12 cellular contexts compared by ENCODE assay signal in genomic region chr18:26480897-26481795, GRCh38.
DNase-seq lines count a peak whose midpoint lies in the region; ATAC-seq and TF ChIP-seq lines count a peak whose summit lies in the region.
"Had no signal": no experiment of that assay in that cellular context is flagged by ENCODE, and none has a peak within 500 bp of the region (broad histone marks: within the 10 kb centered on the region; RNA-seq: fewer than 3 reads in every experiment).

No MANE protein-coding gene starts in this region.

- no peaks in the 10 kb centered on the region for H3K79me2 ChIP-seq in hepatocyte

- 60% methylated on average over 8 of the region's 8 CpGs for WGBS in hepatocyte (ENCODE audit: low lambda C conversion rate, missing lambda C conversion rate)

- H3K27ac ChIP-seq in hepatocyte, result peak overlapping the region; percentile 95
- H3K27ac ChIP-seq: BLaER1 treated with 17β-estradiol and CSF1 and Interleukin-3, amounts not matched to agents 10 nM and 100 nM had no signal

- H3K9me3 ChIP-seq in hepatocyte (ENCODE audit: low read depth), result no peaks in the 10 kb centered on the region
- H3K9me3 ChIP-seq: BLaER1 treated with 17β-estradiol and CSF1 and Interleukin-3, amounts not matched to agents 10 nM and 100 nM; right atrium auricular region had no signal

- H3K4me1 ChIP-seq in hepatocyte (ENCODE audit: insufficient read depth), result peaks cover 16% of the 10 kb centered on the region
- H3K4me1 ChIP-seq: BLaER1 treated with 17β-estradiol and CSF1 and Interleukin-3, amounts not matched to agents 10 nM and 100 nM had no signal

- H3K4me2 ChIP-seq in hepatocyte, result peak overlapping the region; percentile 61
- H3K4me2 ChIP-seq: BLaER1 treated with 17β-estradiol and CSF1 and Interleukin-3, amounts not matched to agents 10 nM and 100 nM had no signal

- H3K4me3 Mint-ChIP-seq in natural killer cell treated with Interleukin-12 subunit alpha and Interleukin-12 subunit beta and Interleukin-15 and Interleukin-18, amount 100 ng/mL, for 72 hours, result no peak overlapping the region
- no peak overlapping the region for H3K4me3 Mint-ChIP-seq in natural killer cell
- no peak overlapping the region for H3K4me3 Mint-ChIP-seq in stimulated activated memory B cell treated with anti-CD40 and anti-IgM and Interleukin-4, amounts not matched to agents 10 μg/mL and 1 μg/mL and 100 μg/mL, for 72 hours

- H3K27me3 Mint-ChIP-seq in natural killer cell treated with Interleukin-12 subunit alpha and Interleukin-12 subunit beta and Interleukin-15 and Interleukin-18, amount 100 ng/mL, for 72 hours, result no peaks in the 10 kb centered on the region
- H3K27me3 Mint-ChIP-seq in natural killer cell (ENCODE audit: low read depth in 2 of 2), result no peaks in the 10 kb centered on the region
- no peaks in the 10 kb centered on the region for H3K27me3 Mint-ChIP-seq in stimulated activated memory B cell treated with anti-CD40 and anti-IgM and Interleukin-4, amounts not matched to agents 10 μg/mL and 1 μg/mL and 100 μg/mL, for 72 hours

- no peak for DNase-seq in natural killer cell treated with Interleukin-12 subunit alpha and Interleukin-12 subunit beta and Interleukin-15 and Interleukin-18, amount 100 ng/mL, for 72 hours (ENCODE audit: low spot score)
- DNase-seq in natural killer cell (no peak), T1000 (lab: John Stamatoyannopoulos, UW) (peak; percentile 30), hepatocyte (ENCODE audit: low spot score) (peak; percentile 59), T-helper 2 cell (no peak), T-helper 1 cell (no peak)
- DNase-seq in activated effector memory CD4-positive, alpha-beta T cell treated with anti-CD3 and anti-CD28 coated beads, Interleukin-2, amount 50 U/mL, for 16 hours, result no peak
- DNase-seq: NCI-H187; stimulated activated naive CD8-positive, alpha-beta T cell treated with anti-CD3 and anti-CD28 coated beads, Interleukin-15, Interleukin-2, amounts not matched to agents 100 U/mL and 50 U/mL, for 24 hours had no signal

- H3K36me3 Mint-ChIP-seq in natural killer cell treated with Interleukin-12 subunit alpha and Interleukin-12 subunit beta and Interleukin-15 and Interleukin-18, amount 100 ng/mL, for 72 hours, result no peaks in the 10 kb centered on the region
- no peaks in the 10 kb centered on the region for H3K36me3 Mint-ChIP-seq in natural killer cell
- no peaks in the 10 kb centered on the region for H3K36me3 Mint-ChIP-seq in stimulated activated memory B cell treated with anti-CD40 and anti-IgM and Interleukin-4, amounts not matched to agents 10 μg/mL and 1 μg/mL and 100 μg/mL, for 72 hours

- H3K27me3 ChIP-seq in hepatocyte, result no peaks in the 10 kb centered on the region
- H3K27me3 ChIP-seq: BLaER1 treated with 17β-estradiol and CSF1 and Interleukin-3, amounts not matched to agents 10 nM and 100 nM; right atrium auricular region had no signal

- no peaks in the 10 kb centered on the region for H3K4me1 Mint-ChIP-seq in natural killer cell treated with Interleukin-12 subunit alpha and Interleukin-12 subunit beta and Interleukin-15 and Interleukin-18, amount 100 ng/mL, for 72 hours (ENCODE audit: low read depth in 2 of 2)
- no peaks in the 10 kb centered on the region for H3K4me1 Mint-ChIP-seq in natural killer cell
- no peaks in the 10 kb centered on the region for H3K4me1 Mint-ChIP-seq in stimulated activated memory B cell treated with anti-CD40 and anti-IgM and Interleukin-4, amounts not matched to agents 10 μg/mL and 1 μg/mL and 100 μg/mL, for 72 hours

- no peak for TF ChIP-seq CTCF in natural killer cell (IDR thresholded peaks at IDR 0.05)
- TF ChIP-seq CTCF in hepatocyte (IDR thresholded peaks at IDR 0.05; ENCODE audit: poor library complexity), result no peak

- ATAC-seq in natural killer cell treated with Interleukin-12 subunit alpha and Interleukin-12 subunit beta and Interleukin-15 and Interleukin-18, amount 100 ng/mL, for 72 hours, result peak; percentile 32 to 36
- no peak for ATAC-seq in natural killer cell
- no peak for ATAC-seq in stimulated activated memory B cell treated with anti-CD40 and anti-IgM and Interleukin-4, amounts not matched to agents 10 μg/mL and 1 μg/mL and 100 μg/mL, for 72 hours
- ATAC-seq: stimulated activated naive CD8-positive, alpha-beta T cell treated with anti-CD3 and anti-CD28 coated beads, Interleukin-15, Interleukin-2, amounts not matched to agents 100 U/mL and 50 U/mL, for 24 hours had no signal

- H3K4me3 ChIP-seq in hepatocyte, result no peak overlapping the region
- H3K4me3 ChIP-seq: BLaER1 treated with 17β-estradiol and CSF1 and Interleukin-3, amounts not matched to agents 10 nM and 100 nM; right atrium auricular region had no signal

- no peak overlapping the region for H3K27ac Mint-ChIP-seq in natural killer cell treated with Interleukin-12 subunit alpha and Interleukin-12 subunit beta and Interleukin-15 and Interleukin-18, amount 100 ng/mL, for 72 hours
- no peak overlapping the region for H3K27ac Mint-ChIP-seq in natural killer cell
- no peak overlapping the region for H3K27ac Mint-ChIP-seq in stimulated activated memory B cell treated with anti-CD40 and anti-IgM and Interleukin-4, amounts not matched to agents 10 μg/mL and 1 μg/mL and 100 μg/mL, for 72 hours

- no peak overlapping the region for H2AFZ ChIP-seq in hepatocyte

- H4K20me1 ChIP-seq in hepatocyte (ENCODE audit: insufficient read depth, poor library complexity, severe bottlenecking), result no peaks in the 10 kb centered on the region
- H4K20me1 ChIP-seq: BLaER1 treated with 17β-estradiol and CSF1 and Interleukin-3, amounts not matched to agents 10 nM and 100 nM had no signal

- H3K9me3 Mint-ChIP-seq in natural killer cell treated with Interleukin-12 subunit alpha and Interleukin-12 subunit beta and Interleukin-15 and Interleukin-18, amount 100 ng/mL, for 72 hours, result no peaks in the 10 kb centered on the region
- no peaks in the 10 kb centered on the region for H3K9me3 Mint-ChIP-seq in natural killer cell
- no peaks in the 10 kb centered on the region for H3K9me3 Mint-ChIP-seq in stimulated activated memory B cell treated with anti-CD40 and anti-IgM and Interleukin-4, amounts not matched to agents 10 μg/mL and 1 μg/mL and 100 μg/mL, for 72 hours

- H3K9me2 ChIP-seq in hepatocyte (replicated peaks; ENCODE audit: insufficient read depth), result no peaks in the 10 kb centered on the region

- H3K36me3 ChIP-seq in hepatocyte (replicated peaks; ENCODE audit: insufficient read depth, low read depth), result no peaks in the 10 kb centered on the region
- H3K36me3 ChIP-seq: BLaER1 treated with 17β-estradiol and CSF1 and Interleukin-3, amounts not matched to agents 10 nM and 100 nM had no signal

- intact Hi-C loops in natural killer cell (cut with micrococcal nuclease), result no loop called here

Comparison
In these comparisons a context has a peak if more than half of its experiments do, and no peak if none do; other contexts are left out.
1. ATAC-seq: peak in natural killer cell treated with Interleukin-12 subunit alpha and Interleukin-12 subunit beta and Interleukin-15 and Interleukin-18, amount 100 ng/mL, for 72 hours (2 of 2); none in natural killer cell (0 of 3) and stimulated activated memory B cell treated with anti-CD40 and anti-IgM and Interleukin-4, amounts not matched to agents 10 μg/mL and 1 μg/mL and 100 μg/mL, for 72 hours (single experiment).
2. DNase-seq: peak in T1000 (single experiment) and hepatocyte (single experiment); none in natural killer cell treated with Interleukin-12 subunit alpha and Interleukin-12 subunit beta and Interleukin-15 and Interleukin-18, amount 100 ng/mL, for 72 hours (single experiment), natural killer cell (single experiment), T-helper 2 cell (0 of 5), activated effector memory CD4-positive, alpha-beta T cell treated with anti-CD3 and anti-CD28 coated beads, Interleukin-2, amount 50 U/mL, for 16 hours (single experiment) and T-helper 1 cell (0 of 5).